In the genomic region with DNA sequence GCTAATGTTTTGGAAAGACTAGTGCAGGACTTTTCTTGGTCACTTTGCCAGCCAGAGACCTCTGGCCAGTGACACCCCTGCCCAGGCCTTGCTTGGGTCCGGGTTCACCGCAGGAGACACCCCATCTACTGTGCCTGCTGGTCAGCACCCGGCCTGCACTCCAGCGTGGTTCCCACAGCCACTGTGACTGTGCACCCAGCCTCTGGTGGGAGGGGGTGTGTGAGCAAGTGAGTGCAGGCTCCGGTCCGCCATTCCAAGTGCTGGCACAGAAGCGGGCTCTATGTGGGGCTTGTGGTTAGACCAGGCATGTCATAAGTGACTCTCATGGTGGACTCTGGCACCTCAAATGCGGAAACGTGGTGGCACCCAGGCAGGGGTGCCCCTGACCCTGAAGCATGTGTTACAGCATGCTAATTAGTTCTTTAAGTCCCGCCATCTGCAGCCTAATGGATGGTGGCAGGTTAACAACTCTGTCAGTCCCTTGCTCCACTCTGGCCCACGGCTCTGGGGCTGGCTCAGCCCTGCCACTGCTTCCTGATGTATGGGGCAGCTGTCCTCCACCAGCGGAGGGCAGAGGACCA, we compare ENCODE assay signal across 15 cellular contexts.
A peak's percentile ranks its signal among the peaks of the same experiment; 100 is the strongest.
DNase-seq lines count a peak whose midpoint lies in the region; ATAC-seq and TF ChIP-seq lines count a peak whose summit lies in the region.
"Had no signal": no experiment of that assay in that cellular context is flagged by ENCODE, and none has a peak within 500 bp of the region (broad histone marks: within the 10 kb centered on the region; RNA-seq: fewer than 3 reads in every experiment).

No MANE protein-coding gene starts in this region.

- no peak overlapping the region for H3K27ac ChIP-seq in psoas muscle
- H3K27ac ChIP-seq: KMS-11 had no signal

- H3K4me1 ChIP-seq in BE2C (peaks cover 7% of the 10 kb centered on the region; the same call in 1 of the 2 replicates), psoas muscle (no peaks in the 10 kb centered on the region)

- H3K9me3 ChIP-seq in BE2C = no peaks in the 10 kb centered on the region
- no peaks in the 10 kb centered on the region for H3K9me3 ChIP-seq in psoas muscle

- H3K36me3 ChIP-seq in BE2C (peaks cover 7% of the 10 kb centered on the region), psoas muscle (ENCODE audit: insufficient read depth in 1 of 2, low read depth in 1 of 2) (peaks cover 0 to 26% of the 10 kb centered on the region in 2 donors)

- WGBS in psoas muscle, 3 donors = 77 to 82% (median 82%) methylated on average over 12 of the region's 12 CpGs

- TF ChIP-seq CTCF in BE2C (IDR thresholded peaks at IDR 0.05; ENCODE audit: low read depth, low read length) = no peak
- TF ChIP-seq CTCF in psoas muscle (IDR thresholded peaks at IDR 0.05) = peak; percentile 8

- intact Hi-C loops in psoas muscle (cut with DNase I) = no loop called here

- peak in 3 of 4 donors; percentile 13 to 44 (median 30) for ATAC-seq in psoas muscle
- ATAC-seq: Right ventricle myocardium inferior had no signal

- no peaks in the 10 kb centered on the region for H3K27me3 ChIP-seq in BE2C
- no peaks in the 10 kb centered on the region for H3K27me3 ChIP-seq in psoas muscle (ENCODE audit: insufficient read depth in 3 of 3, low read length in 2 of 3)

- DNase-seq in BE2C = peak; percentile 5
- DNase-seq in NCI-H524 treated with DMSO at 0.1 percent for 48 hours (lab: John Stamatoyannopoulos, UW) = peak; percentile 11
- DNase-seq in islet precursor cell = peak; percentile 43
- peak; percentile 9 to 39 for DNase-seq in psoas muscle
- DNase-seq in NCI-H446 (lab: John Stamatoyannopoulos, UW) = no peak
- no peak for DNase-seq in activated CD4-positive, alpha-beta T cell treated with anti-CD3 and anti-CD28 coated beads for 4 hours
- DNase-seq in DMS79 (lab: John Stamatoyannopoulos, UW) = no peak
- no peak for DNase-seq in Kasumi-1 (lab: John Stamatoyannopoulos, UW)
- DNase-seq: CD4-positive, alpha-beta memory T cell; H9; NCI-H1436; NCI-H2029; NK-92 treated with Interleukin-12 subunit alpha and Interleukin-12 subunit beta, amount 100 ng/mL, for 24 hours had no signal

- H3K4me3 ChIP-seq in BE2C (ENCODE audit: low read depth, low read length) (no peak overlapping the region), psoas muscle (no peak overlapping the region)

Comparison
In these comparisons a context has a peak if more than half of its experiments do, and no peak if none do; other contexts are left out.
1. DNase-seq: peak in BE2C (single experiment), NCI-H524 treated with DMSO at 0.1 percent for 48 hours (single experiment), islet precursor cell (single experiment) and psoas muscle (2 of 2); none in NCI-H446 (0 of 2), activated CD4-positive, alpha-beta T cell treated with anti-CD3 and anti-CD28 coated beads for 4 hours (0 of 2), DMS79 (single experiment) and Kasumi-1 (0 of 2).